In the genomic region with DNA sequence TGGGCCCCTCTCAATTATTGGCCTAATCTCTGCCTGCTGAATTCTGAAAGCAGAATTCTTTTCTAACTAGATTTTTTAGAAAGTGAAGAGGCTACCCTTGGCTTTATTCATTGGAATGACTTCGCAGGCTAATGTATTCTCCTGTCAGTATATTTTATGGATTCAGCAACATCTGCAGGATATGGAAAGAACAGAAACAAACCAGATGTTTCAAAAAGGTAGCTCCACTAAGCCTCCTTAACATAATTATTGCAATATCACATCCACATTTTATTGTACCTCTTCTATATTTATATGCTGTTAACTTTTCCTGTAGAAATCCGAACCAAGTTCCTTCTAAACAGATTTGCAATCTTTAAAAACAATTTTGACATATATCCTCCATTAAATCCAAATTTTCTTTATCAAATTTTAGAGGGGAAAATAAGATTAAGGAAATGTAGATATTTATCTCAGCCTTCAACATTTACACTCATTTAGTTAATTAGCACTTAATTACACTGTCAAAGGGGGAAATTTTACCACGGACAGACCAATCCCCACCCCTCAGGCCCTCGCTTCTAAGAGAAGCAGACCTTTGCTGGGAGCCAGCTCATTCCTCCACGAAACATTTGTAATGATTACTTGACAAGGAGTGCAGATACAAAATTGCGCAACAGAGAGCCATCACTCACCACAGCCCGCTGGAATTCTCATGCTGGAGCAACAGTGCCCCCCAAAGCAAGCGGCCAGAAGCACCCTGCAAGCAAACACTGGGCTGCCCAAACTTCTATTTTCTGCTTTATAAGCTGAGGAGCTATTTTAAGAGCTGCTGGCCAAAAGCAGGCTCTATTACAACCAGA, we compare ENCODE assay signal across 8 cellular contexts.
DNase-seq lines count a peak whose midpoint lies in the region; ATAC-seq, FAIRE-seq and TF ChIP-seq lines count a peak whose summit lies in the region.

No MANE protein-coding gene starts in this region.

- H3K36me3 ChIP-seq in RWPE2 (ENCODE audit: low read depth) (no peaks in the 10 kb centered on the region), mucosa of descending colon (ENCODE audit: low read depth) (no peaks in the 10 kb centered on the region), aorta (ENCODE audit: control insufficient read depth in 1 of 2, insufficient read depth in 2 of 2, low read length in 1 of 2) (no peaks in the 10 kb centered on the region)

- peak; percentile 74 for DNase-seq in Caki2 (ENCODE audit: low read depth)
- DNase-seq in RWPE2 (ENCODE audit: low spot score) = peak; percentile 76
- peak; percentile 59 to 66 (median 65) for DNase-seq in mucosa of descending colon
- DNase-seq in aorta = peak; percentile 88 to 89
- DNase-seq in GM19239 (ENCODE audit: insufficient read length, low spot score) = no peak

- H3K4me1 ChIP-seq in RWPE2 (ENCODE audit: insufficient read depth, poor library complexity, severe bottlenecking) (peaks cover 14% of the 10 kb centered on the region), mucosa of descending colon (ENCODE audit: low read depth) (peaks cover 3% of the 10 kb centered on the region), aorta (ENCODE audit: control insufficient read depth in 1 of 2, insufficient read depth in 2 of 2, low read length in 2 of 2) (peaks cover 0 to 1% of the 10 kb centered on the region in 2 donors)

- H3K27me3 ChIP-seq in RWPE2 (ENCODE audit: insufficient read depth, poor library complexity, severe bottlenecking) (no peaks in the 10 kb centered on the region), aorta (ENCODE audit: control insufficient read depth in 1 of 2, insufficient read depth in 2 of 2, low read length in 1 of 2) (no peaks in the 10 kb centered on the region)

- ATAC-seq in HG02884 (IDR thresholded peaks at IDR 0.05; ENCODE audit: unreplicated experiment) = peak; percentile 46
- peak; percentile 93 for ATAC-seq in RWPE2 (ENCODE audit: low read depth)
- ATAC-seq in esophagus mucosa = peak; percentile 63
- ATAC-seq in mucosa of descending colon = peak; percentile 71
- ATAC-seq in aorta (ENCODE audit: low FRiP score) = peak; percentile 94
- ATAC-seq in HG03432 (IDR thresholded peaks at IDR 0.05; ENCODE audit: unreplicated experiment) = no peak

- H3K4me3 ChIP-seq in RWPE2 (ENCODE audit: severe bottlenecking) = no peak overlapping the region
- H3K4me3 ChIP-seq in mucosa of descending colon = no peak overlapping the region
- no peak overlapping the region for H3K4me3 ChIP-seq in aorta (ENCODE audit: low read length in 2 of 2)

- intact Hi-C loops in mucosa of descending colon (cut with DNase I, micrococcal nuclease) (loop anchor here in 1 of 2 donors (10.0 kb wide), 1 partner anchor 1076 kb away; no protein-coding TSS in a partner anchor), aorta (cut with DNase I) (loop anchor here (5.0 to 10.0 kb wide), 3 partner anchors 1073 to 1218 kb away; no protein-coding TSS in a partner anchor)

- H3K27ac ChIP-seq in RWPE2 (ENCODE audit: poor library complexity, severe bottlenecking) = peak overlapping the region; percentile 26
- H3K27ac ChIP-seq in aorta (ENCODE audit: low read depth in 1 of 2, low read length in 2 of 2) = no peak overlapping the region

- TF ChIP-seq CTCF in RWPE2 (IDR thresholded peaks at IDR 0.05; ENCODE audit: poor library complexity, severe bottlenecking) (peak; percentile 94), mucosa of descending colon (IDR thresholded peaks at IDR 0.05) (no peak)

- WGBS in aorta, 2 donors = 13 to 15% methylated on average over 8 of the region's 8 CpGs

- H3K9me3 ChIP-seq in RWPE2 (ENCODE audit: severe bottlenecking) = peaks cover 4% of the 10 kb centered on the region
- H3K9me3 ChIP-seq in mucosa of descending colon = no peaks in the 10 kb centered on the region
- H3K9me3 ChIP-seq in aorta (ENCODE audit: control insufficient read depth, low read length) = no peaks in the 10 kb centered on the region

- in situ Hi-C loops in Caki2 (cut with HindIII; ENCODE audit: low pct_unique_long_range_greater_than_20kb, low sequenced_read_pairs) = no loop called here

- FAIRE-seq in GM19239 (lab: Jason Lieb, UNC) = no peak
